Comparison of ENCODE assay signal across 8 cellular contexts in the genomic region with DNA sequence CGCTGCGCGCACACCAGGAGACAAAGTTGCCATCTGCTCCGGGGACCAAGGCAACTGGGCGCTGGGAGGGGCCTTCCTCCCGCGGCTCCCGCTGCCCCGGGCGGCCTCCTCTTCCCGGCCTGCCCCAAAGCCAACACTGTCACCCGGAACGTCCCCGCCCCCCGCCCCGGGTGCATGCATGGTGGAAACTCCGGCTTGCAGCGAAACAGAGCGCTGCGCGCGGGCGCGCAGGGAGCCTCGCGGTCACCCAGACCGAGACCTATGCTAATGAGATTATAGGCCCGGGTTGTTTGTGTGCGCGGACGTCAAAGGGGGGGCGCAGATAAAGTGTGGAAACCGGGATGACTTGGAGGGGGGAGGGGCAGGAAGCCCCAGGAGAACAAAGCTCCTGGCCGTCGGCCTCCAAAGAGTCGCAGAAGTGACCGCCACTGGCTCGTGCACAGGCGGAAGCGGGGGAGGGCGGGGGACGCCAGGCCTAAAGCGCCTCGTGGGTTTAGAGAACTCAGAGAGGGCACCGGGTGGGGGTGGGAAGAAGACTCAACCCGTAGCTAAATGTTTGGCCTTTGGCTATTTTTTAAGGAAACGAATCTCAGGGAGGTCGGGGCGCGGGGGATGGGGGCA.
DNase-seq lines count a peak whose midpoint lies in the region; ATAC-seq and TF ChIP-seq lines count a peak whose summit lies in the region.

No MANE protein-coding gene starts in this region.

- H3K9me1 ChIP-seq in IMR-90 (ENCODE audit: insufficient read depth, low read length), result peaks cover 2% of the 10 kb centered on the region; the same call in 1 of the 2 replicates

- H4K91ac ChIP-seq in IMR-90 (ENCODE audit: insufficient read depth, low read depth, low read length), result no peak overlapping the region

- H3K27me3 ChIP-seq in IMR-90 (ENCODE audit: control insufficient read depth, insufficient read depth, low read length) (peaks cover 29% of the 10 kb centered on the region), iPS-15b (ENCODE audit: control insufficient read depth, insufficient read depth, low read length) (peaks cover 85% of the 10 kb centered on the region)

- in situ Hi-C loops in ACHN (cut with HindIII; ENCODE audit: low pct_ligation_motif_present, low pct_unique_long_range_greater_than_20kb, low sequenced_read_pairs) (no loop called here), IMR-90 (cut with MboI; ENCODE audit: low sequenced_read_pairs) (no loop called here)

- TF ChIP-seq RAD21 in IMR-90 (IDR thresholded peaks at IDR 0.05; ENCODE audit: low read length), result no peak

- TF ChIP-seq CTCF in IMR-90 (conservative IDR thresholded peaks at IDR 0.05; ENCODE audit: low read depth, low read length), result no peak

- CTCF ChIA-PET in IMR-90 (lab: Yijun Ruan, JAX), result no interaction called here

- no peak overlapping the region for H2AK5ac ChIP-seq in IMR-90 (ENCODE audit: low read depth, low read length)

- no peak overlapping the region for H3K4ac ChIP-seq in IMR-90 (ENCODE audit: low read depth, low read length)

- no peak overlapping the region for H2BK120ac ChIP-seq in IMR-90 (ENCODE audit: low read depth, low read length)

- no peak overlapping the region for H4K8ac ChIP-seq in IMR-90 (ENCODE audit: low read depth in 2 of 2, low read length in 2 of 2)

- no peak overlapping the region for H2BK15ac ChIP-seq in IMR-90 (ENCODE audit: low read depth, low read length)

- no peak for TF ChIP-seq POLR2A in IMR-90 (IDR thresholded peaks at IDR 0.05; ENCODE audit: low read depth, low read length)

- H3K56ac ChIP-seq in IMR-90 (ENCODE audit: extremely low read depth, insufficient read depth, low read length), result no peak overlapping the region

- 39% methylated on average over 7 of the region's 50 CpGs; no CpG with 5 or more reads in 1 of the 2 experiments for WGBS in IMR-90 (ENCODE audit: extremely low coverage in 2 of 2, insufficient read length in 1 of 2), 2 experiments

- intact Hi-C loops in IMR-90 (cut with micrococcal nuclease), result no loop called here

- ATAC-seq in IMR-90 (ENCODE audit: low read depth) (no peak), HG03439 (IDR thresholded peaks at IDR 0.05; ENCODE audit: unreplicated experiment) (no peak), left lobe of liver (no peak)

- no peak overlapping the region for H2BK20ac ChIP-seq in IMR-90 (ENCODE audit: low read depth, low read length)

- POLR2A ChIA-PET in IMR-90 (lab: Charles Lee; ENCODE audit: unreplicated experiment), result no interaction called here

- no peak overlapping the region for H3K14ac ChIP-seq in IMR-90 (replicated peaks; ENCODE audit: low read depth, low read length)

- no TSS peak for BruUV-seq in IMR-90 (replicated peaks; lab: Mats Ljungman, UMichigan)

- H3K27ac ChIP-seq in IMR-90 (ENCODE audit: insufficient read depth, low read length), result no peak overlapping the region

- H2BK5ac ChIP-seq in IMR-90 (ENCODE audit: low read depth, low read length, poor library complexity, severe bottlenecking), result no peak overlapping the region

- no peaks in the 10 kb centered on the region for H4K20me1 ChIP-seq in IMR-90 (ENCODE audit: insufficient read depth, low read length)

- H3K23ac ChIP-seq in IMR-90 (ENCODE audit: low read depth, low read length), result no peak overlapping the region

- H3K9me3 ChIP-seq in IMR-90 (ENCODE audit: control insufficient read depth, insufficient read depth, low read length) (peaks cover 6% of the 10 kb centered on the region; the same call in 1 of the 2 replicates), iPS-15b (ENCODE audit: control insufficient read depth, insufficient read depth, low read length) (no peaks in the 10 kb centered on the region)

- no peak overlapping the region for H4K5ac ChIP-seq in IMR-90 (ENCODE audit: low read depth, low read length)

- no peak overlapping the region for H2AK9ac ChIP-seq in IMR-90 (replicated peaks; ENCODE audit: low read depth, low read length, poor library complexity)

- DNase-seq in ACHN (peak; percentile 0), IMR-90 (no peak), foreskin melanocyte (no peak), left lobe of liver (ENCODE audit: low spot score) (no peak)
- DNase-seq in activated CD8-positive, alpha-beta memory T cell treated with anti-CD3 and anti-CD28 coated beads, Interleukin-2, amount 50 U/mL, for 4 hours, result peak; percentile 37
- peak; percentile 26 for DNase-seq in stimulated activated naive CD4-positive, alpha-beta T cell treated with Interleukin-2 at 50 U/mL for 16 hours (lab: John Stamatoyannopoulos, UW)

- peak overlapping the region; percentile 46 for H2AFZ ChIP-seq in IMR-90 (replicated peaks; ENCODE audit: low read length, poor library complexity)

- dilution Hi-C loops in IMR-90 (cut with HindIII; ENCODE audit: low sequenced_read_pairs, unreplicated experiment), result no loop called here

- H3K4me2 ChIP-seq in IMR-90 (ENCODE audit: low read depth, low read length), result no peak overlapping the region

- H3K79me1 ChIP-seq in IMR-90 (ENCODE audit: low read depth in 1 of 2, low read length in 2 of 2), result no peaks in the 10 kb centered on the region

- H3K18ac ChIP-seq in IMR-90 (ENCODE audit: low read depth, low read length), result no peak overlapping the region

- H3K4me1 ChIP-seq in IMR-90 (ENCODE audit: control insufficient read depth, insufficient read depth, low read length) (peaks cover 8% of the 10 kb centered on the region), iPS-15b (ENCODE audit: control insufficient read depth, insufficient read depth, low read length) (peaks cover 21% of the 10 kb centered on the region)

- H3K4me3 ChIP-seq in IMR-90 (ENCODE audit: insufficient read depth, low read depth, low read length) (no peak overlapping the region), iPS-15b (ENCODE audit: low read depth, low read length) (peak overlapping the region; percentile 41)

- no peaks in the 10 kb centered on the region for H3K36me3 ChIP-seq in IMR-90 (ENCODE audit: control insufficient read depth, insufficient read depth, low read length)
- no peaks in the 10 kb centered on the region for H3K36me3 ChIP-seq in iPS-15b (ENCODE audit: control insufficient read depth, insufficient read depth, low read length)

- H3K9ac ChIP-seq in IMR-90 (ENCODE audit: low read depth, low read length), result no peak overlapping the region
- no peak overlapping the region for H3K9ac ChIP-seq in iPS-15b (ENCODE audit: low read depth, low read length)

TF ChIP-seq in IMR-90, 13 proteins besides CTCF, POLR2A, EP300 and RAD21:
- TF ChIP-seq RCOR1 (IDR thresholded peaks at IDR 0.05; ENCODE audit: insufficient replicate concordance, low read length) (no peak), SMC3 (IDR thresholded peaks at IDR 0.05; ENCODE audit: low read depth, low read length) (no peak), FOS (IDR thresholded peaks at IDR 0.05; ENCODE audit: low read depth, low read length) (no peak), CEBPB (IDR thresholded peaks at IDR 0.05; ENCODE audit: low read depth, low read length) (no peak)
- TF ChIP-seq, protein P1, sequence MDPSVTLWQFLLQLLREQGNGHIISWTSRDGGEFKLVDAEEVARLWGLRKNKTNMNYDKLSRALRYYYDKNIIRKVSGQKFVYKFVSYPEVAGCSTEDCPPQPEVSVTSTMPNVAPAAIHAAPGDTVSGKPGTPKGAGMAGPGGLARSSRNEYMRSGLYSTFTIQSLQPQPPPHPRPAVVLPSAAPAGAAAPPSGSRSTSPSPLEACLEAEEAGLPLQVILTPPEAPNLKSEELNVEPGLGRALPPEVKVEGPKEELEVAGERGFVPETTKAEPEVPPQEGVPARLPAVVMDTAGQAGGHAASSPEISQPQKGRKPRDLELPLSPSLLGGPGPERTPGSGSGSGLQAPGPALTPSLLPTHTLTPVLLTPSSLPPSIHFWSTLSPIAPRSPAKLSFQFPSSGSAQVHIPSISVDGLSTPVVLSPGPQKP (IDR thresholded peaks at IDR 0.05; ENCODE audit: borderline replicate concordance, low read depth, low read length), result no peak
- TF ChIP-seq, protein P2, sequence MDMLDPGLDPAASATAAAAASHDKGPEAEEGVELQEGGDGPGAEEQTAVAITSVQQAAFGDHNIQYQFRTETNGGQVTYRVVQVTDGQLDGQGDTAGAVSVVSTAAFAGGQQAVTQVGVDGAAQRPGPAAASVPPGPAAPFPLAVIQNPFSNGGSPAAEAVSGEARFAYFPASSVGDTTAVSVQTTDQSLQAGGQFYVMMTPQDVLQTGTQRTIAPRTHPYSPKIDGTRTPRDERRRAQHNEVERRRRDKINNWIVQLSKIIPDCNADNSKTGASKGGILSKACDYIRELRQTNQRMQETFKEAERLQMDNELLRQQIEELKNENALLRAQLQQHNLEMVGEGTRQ (IDR thresholded peaks at IDR 0.05; ENCODE audit: low read depth, low read length), result no peak

Comparison
In these comparisons a context has a peak if more than half of its experiments do, and no peak if none do; other contexts are left out.
1. DNase-seq: peak in ACHN (single experiment), activated CD8-positive, alpha-beta memory T cell treated with anti-CD3 and anti-CD28 coated beads, Interleukin-2, amount 50 U/mL, for 4 hours (single experiment) and stimulated activated naive CD4-positive, alpha-beta T cell treated with Interleukin-2 at 50 U/mL for 16 hours (single experiment); none in IMR-90 (single experiment), foreskin melanocyte (single experiment) and left lobe of liver (single experiment).